Comparison of ENCODE assay signal across 17 cellular contexts in genomic region chr20:32004963-32005362, GRCh38. TPM values are rescaled to one million over a fixed set of nuclear protein-coding genes. Genes with fewer than 3 reads are reported as not detected.
DNase-seq lines count a peak whose midpoint lies in the region; ATAC-seq, FAIRE-seq and TF ChIP-seq lines count a peak whose summit lies in the region.
"Had no signal": no experiment of that assay in that cellular context is flagged by ENCODE, and none has a peak within 500 bp of the region (broad histone marks: within the 10 kb centered on the region; RNA-seq: fewer than 3 reads in every experiment).

No MANE protein-coding gene starts in this region.

- peak; percentile 72 for ATAC-seq in SK-N-SH treated with all-trans-retinoic acid at 6 μM for 48 hours
- ATAC-seq in K562 = peak; percentile 92
- ATAC-seq in HG03045 (IDR thresholded peaks at IDR 0.05; ENCODE audit: unreplicated experiment) = no peak
- ATAC-seq in HG03521 (IDR thresholded peaks at IDR 0.05; ENCODE audit: unreplicated experiment) = no peak
- ATAC-seq: heart right ventricle; left colon; naive thymus-derived CD4-positive, alpha-beta T cell had no signal

- H3K27ac ChIP-seq in SK-N-SH (ENCODE audit: low read depth in 2 of 2, low read length in 1 of 2) (no peak overlapping the region), K562 (ENCODE audit: extremely low read depth, low read depth, low read length) (no peak overlapping the region)

- no peak overlapping the region for H3K4me3 ChIP-seq in SK-N-SH (ENCODE audit: low read depth in 2 of 2, low read length in 1 of 2)
- no peak overlapping the region for H3K4me3 ChIP-seq in K562
- H3K4me3 ChIP-seq: heart right ventricle had no signal

- intact Hi-C loops in K562 (cut with micrococcal nuclease) = no loop called here

- peak; percentile 79 for FAIRE-seq in K562 (lab: Jason Lieb, UNC)
- FAIRE-seq: GM12891, RCC 7860, urothelium cell line had no signal

- TF ChIP-seq CTCF in SK-N-SH (IDR thresholded peaks at IDR 0.05) = no peak
- TF ChIP-seq CTCF in K562 (IDR thresholded peaks at IDR 0.05 in 2 of 3, conservative IDR thresholded peaks at IDR 0.05 in 1 of 3; ENCODE audit: insufficient read depth in 2 of 3, low read depth in 1 of 3, low read length in 3 of 3) = peak in 2 of 3 experiments; percentile 10 to 32; a peak in 2 of 6 replicates

- TF ChIP-seq POLR2A in K562 (conservative IDR thresholded peaks at IDR 0.05) = no peak

- TF ChIP-seq EP300 in SK-N-SH (IDR thresholded peaks at IDR 0.05; ENCODE audit: borderline replicate concordance in 1 of 2, low read depth in 1 of 2, low read length in 1 of 2) (no peak), K562 (IDR thresholded peaks at IDR 0.05; ENCODE audit: low read length) (no peak)

- H3K79me2 ChIP-seq in SK-N-SH (ENCODE audit: insufficient read depth) (no peaks in the 10 kb centered on the region), K562 (ENCODE audit: control insufficient read depth, insufficient read depth, low read length) (no peaks in the 10 kb centered on the region)

- no peaks in the 10 kb centered on the region for H3K9me1 ChIP-seq in K562 (ENCODE audit: control insufficient read depth, insufficient read depth, low read length)

- TF ChIP-seq RAD21 in SK-N-SH (IDR thresholded peaks at IDR 0.05; ENCODE audit: low read length) (no peak), K562 (CRISPR knock-in tag; conservative IDR thresholded peaks at IDR 0.05 in 1 of 2, IDR thresholded peaks at IDR 0.05 in 1 of 2) (no peak; a peak in 1 of 4 replicates)

- no TSS peak for BruUV-seq in K562 (replicated peaks; lab: Mats Ljungman, UMichigan)

- H3K36me3 ChIP-seq in SK-N-SH (replicated peaks in 1 of 2; ENCODE audit: control insufficient read depth in 1 of 2, insufficient read depth in 2 of 2, low read length in 1 of 2) (no peaks in the 10 kb centered on the region), K562 (ENCODE audit: control insufficient read depth, insufficient read depth, low read length) (no peaks in the 10 kb centered on the region)
- H3K36me3 ChIP-seq: heart right ventricle had no signal

- 0 out of 2 replicates have a peak, but pooled peaks cover 9% of the 10 kb centered on the region for H3K27me3 ChIP-seq in SK-N-SH (ENCODE audit: insufficient read depth)
- H3K27me3 ChIP-seq in K562 (ENCODE audit: control insufficient read depth in 2 of 2, insufficient read depth in 2 of 2, low read length in 2 of 2) = 0 out of 5 replicates have a peak, but pooled peaks cover 0 to 5% of the 10 kb centered on the region in 2 experiments
- H3K27me3 ChIP-seq: heart right ventricle had no signal

- H3K4me1 ChIP-seq in SK-N-SH (ENCODE audit: control insufficient read depth in 1 of 2, insufficient read depth in 2 of 2, low read depth in 1 of 2, low read length in 1 of 2) (peaks cover 0 to 9% of the 10 kb centered on the region in 2 experiments; a peak in 1 of 4 replicates), K562 (replicated peaks in 1 of 2; ENCODE audit: control insufficient read depth in 2 of 2, insufficient read depth in 2 of 2, low read length in 2 of 2) (peaks cover 0 to 11% of the 10 kb centered on the region in 2 experiments; a peak in 4 of 5 replicates)

- H3K9me2 ChIP-seq in SK-N-SH = no peaks in the 10 kb centered on the region

- H3K4me2 ChIP-seq in SK-N-SH = no peak overlapping the region
- H3K4me2 ChIP-seq in K562 (ENCODE audit: insufficient read depth, low read length) = peak overlapping the region; percentile 17; the same call in 1 of the 2 replicates

- CTCF ChIA-PET in SK-N-SH (lab: Yijun Ruan, JAX) = interaction anchor here (1.1 kb wide), 1 partner anchor 152 kb away, joined by 3 read pairs; no protein-coding TSS in a partner anchor
- CTCF ChIA-PET in K562 (lab: Yijun Ruan, JAX; ENCODE audit: low intra/inter-chr PET ratio) = no interaction called here

- DNase-seq in SK-N-SH = no peak
- DNase-seq in M059J (ENCODE audit: low read depth) = peak; percentile 42
- peak; percentile 26 to 33 (median 30) for DNase-seq in K562 (ENCODE audit: extremely low read depth in 1 of 4, low spot score in 3 of 4)
- DNase-seq in pons (ENCODE audit: low spot score) = peak; percentile 26
- no peak for DNase-seq in NCI-H187 treated with DMSO at 0.1 percent for 48 hours (lab: John Stamatoyannopoulos, UW)
- DNase-seq: DMS79 treated with DMSO at 0.1 percent for 48 hours; heart right ventricle; left colon; naive thymus-derived CD4-positive, alpha-beta T cell; NCI-H2171 treated with DMSO at 0.1 percent for 48 hours; stimulated activated CD4-positive, alpha-beta T cell treated with anti-CD3 and anti-CD28 coated beads, Interleukin-4, amount 100 ng/mL, for 1 hour had no signal

- in situ Hi-C loops in K562 (cut with MboI) = no loop called here

- H3F3A ChIP-seq in SK-N-SH (replicated peaks; ENCODE audit: insufficient read depth) = no peaks in the 10 kb centered on the region

- POLR2A ChIA-PET in SK-N-SH (lab: Yijun Ruan, JAX) (no interaction called here), K562 (lab: Yijun Ruan, JAX) (interaction anchor here (0.9 to 1.2 kb wide), 2 partner anchors 30 to 82 kb away, joined by 3 read pairs; no protein-coding TSS in a partner anchor)

- H3K9me3 ChIP-seq in SK-N-SH (no peaks in the 10 kb centered on the region), K562 (replicated peaks; ENCODE audit: control insufficient read depth, insufficient read depth, low read depth, low read length) (no peaks in the 10 kb centered on the region)
- H3K9me3 ChIP-seq: heart right ventricle had no signal

- H2AFZ ChIP-seq in SK-N-SH (ENCODE audit: low read depth) (no peak overlapping the region), K562 (ENCODE audit: low read depth, low read length) (peak overlapping the region; percentile 26)

- no peaks in the 10 kb centered on the region for H4K20me1 ChIP-seq in SK-N-SH (ENCODE audit: insufficient read depth)
- no peaks in the 10 kb centered on the region for H4K20me1 ChIP-seq in K562 (replicated peaks; ENCODE audit: control insufficient read depth, insufficient read depth, low read length)

- H3K9ac ChIP-seq in SK-N-SH (no peak overlapping the region), K562 (ENCODE audit: insufficient read depth in 1 of 2, low read depth in 2 of 2, low read length in 2 of 2) (no peak overlapping the region)

RNA-seq across cellular contexts. Expression of gene CCM2L, which starts 5.3 kb away (rescaled TPM):
- not detected in 2 replicates for polyA plus RNA-seq in SK-N-SH (2012; rRNA removed)
- 0.01 TPM in 2 replicates for polyA plus RNA-seq in SK-N-SH (2012; cell fraction: cytosol; rRNA removed)
- not detected in 2 replicates for polyA plus RNA-seq in SK-N-SH (2012; cell fraction: nucleus; rRNA removed)
- not detected in 2 replicates for total RNA-seq in M059J (2014; rRNA removed; shearing (Covaris generic))
- not detected in 2 replicates for total RNA-seq in K562 (2011; cell fraction: chromatin; rRNA removed; ENCODE audit: low replicate concordance)
- not detected in 2 replicates for total RNA-seq in K562 (2011; cell fraction: nucleolus; rRNA removed)
- not detected in 2 replicates for total RNA-seq in K562 (2011; cell fraction: nucleoplasm; rRNA removed)
- total RNA-seq in K562 (2014; rRNA removed) = not detected in 2 replicates
- total RNA-seq in K562 (2014; rRNA removed; fragmentation: Illumina TruSeq; extraction: Trizol) = not detected in 2 replicates
- not detected in 2 replicates for total RNA-seq in K562 (2015; rRNA removed; fragmentation: Illumina TruSeq; extraction: Trizol)
- total RNA-seq in K562 (2021) = not detected in 2 replicates
- 0.04 TPM in 1 of 2 replicates, not detected in the other for polyA plus RNA-seq in K562 (2011; rRNA removed)
- polyA plus RNA-seq in K562 (2011; cell fraction: cytosol; rRNA removed) = not detected in 2 replicates
- polyA plus RNA-seq in K562 (2011; cell fraction: nucleus; rRNA removed) = not detected in 2 replicates
- polyA plus RNA-seq in K562 (2012) = 0.30 TPM in 1 of 2 replicates, not detected in the other
- polyA plus RNA-seq in K562 (2014; fragmentation: Illumina TruSeq; extraction: Trizol) = not detected in 2 replicates
- not detected for polyA plus RNA-seq in K562 (2014; fragmentation: Nextera tagmentation; extraction: Ambion mirVana)
- not detected in 2 replicates for polyA plus RNA-seq in K562 (2014; rRNA removed)
- not detected in 2 replicates for polyA minus RNA-seq in K562 (2011; rRNA and poly(A)+ RNA removed)
- not detected in 2 replicates for polyA minus RNA-seq in K562 (2011; cell fraction: cytosol; rRNA and poly(A)+ RNA removed)
- polyA minus RNA-seq in K562 (2011; cell fraction: nucleus; rRNA and poly(A)+ RNA removed) = not detected in 2 replicates
- total RNA-seq: naive thymus-derived CD4-positive, alpha-beta T cell had no signal
- polyA plus RNA-seq: naive thymus-derived CD4-positive, alpha-beta T cell had no signal

RNA-seq across cellular contexts. Expression of gene XKR7, which starts 37.0 kb away (rescaled TPM):
- polyA plus RNA-seq in SK-N-SH (2012; rRNA removed) = 0.02 and 0.10 TPM in 2 replicates
- polyA plus RNA-seq in SK-N-SH (2012; cell fraction: cytosol; rRNA removed) = 0.04 and 0.14 TPM in 2 replicates
- 0.18 and 0.22 TPM in 2 replicates for polyA plus RNA-seq in SK-N-SH (2012; cell fraction: nucleus; rRNA removed)
- total RNA-seq in M059J (2014; rRNA removed; shearing (Covaris generic)) = 0.05 TPM in 1 of 2 replicates, not detected in the other
- not detected in 2 replicates for total RNA-seq in K562 (2011; cell fraction: chromatin; rRNA removed; ENCODE audit: low replicate concordance)
- not detected in 2 replicates for total RNA-seq in K562 (2011; cell fraction: nucleolus; rRNA removed)
- total RNA-seq in K562 (2011; cell fraction: nucleoplasm; rRNA removed) = not detected in 2 replicates
- not detected in 2 replicates for total RNA-seq in K562 (2014; rRNA removed)
- not detected in 2 replicates for total RNA-seq in K562 (2014; rRNA removed; fragmentation: Illumina TruSeq; extraction: Trizol)
- not detected in 2 replicates for total RNA-seq in K562 (2015; rRNA removed; fragmentation: Illumina TruSeq; extraction: Trizol)
- 0.02 TPM in 1 of 2 replicates, not detected in the other for total RNA-seq in K562 (2021)
- polyA plus RNA-seq in K562 (2011; rRNA removed) = not detected in 2 replicates
- polyA plus RNA-seq in K562 (2011; cell fraction: cytosol; rRNA removed) = under 0.01 TPM in 1 of 2 replicates, not detected in the other
- polyA plus RNA-seq in K562 (2011; cell fraction: nucleus; rRNA removed) = not detected in 2 replicates
- polyA plus RNA-seq in K562 (2012) = not detected in 2 replicates
- polyA plus RNA-seq in K562 (2014; fragmentation: Illumina TruSeq; extraction: Trizol) = not detected in 2 replicates
- polyA plus RNA-seq in K562 (2014; fragmentation: Nextera tagmentation; extraction: Ambion mirVana) = not detected
- polyA plus RNA-seq in K562 (2014; rRNA removed) = not detected in 2 replicates
- polyA minus RNA-seq in K562 (2011; rRNA and poly(A)+ RNA removed) = not detected in 2 replicates
- not detected in 2 replicates for polyA minus RNA-seq in K562 (2011; cell fraction: cytosol; rRNA and poly(A)+ RNA removed)
- not detected in 2 replicates for polyA minus RNA-seq in K562 (2011; cell fraction: nucleus; rRNA and poly(A)+ RNA removed)
- total RNA-seq: heart right ventricle had no signal
- polyA plus RNA-seq: heart right ventricle; naive thymus-derived CD4-positive, alpha-beta T cell had no signal

RNA-seq across cellular contexts. Expression of gene HCK, which starts 47.1 kb away (rescaled TPM):
- polyA plus RNA-seq in SK-N-SH (2012; rRNA removed) (not detected in 2 replicates), K562 (2011; rRNA removed) (0.04 TPM in 1 of 2 replicates, not detected in the other), K562 (2014; fragmentation: Illumina TruSeq; extraction: Trizol) (not detected in 2 replicates), K562 (2014; fragmentation: Nextera tagmentation; extraction: Ambion mirVana) (not detected), K562 (2014; rRNA removed) (0.09 TPM in 1 of 2 replicates, not detected in the other)
- polyA plus RNA-seq in SK-N-SH (2012; cell fraction: cytosol; rRNA removed) = not detected in 2 replicates
- not detected in 2 replicates for polyA plus RNA-seq in SK-N-SH (2012; cell fraction: nucleus; rRNA removed)
- 0.27 TPM in 1 of 2 replicates, not detected in the other for total RNA-seq in M059J (2014; rRNA removed; shearing (Covaris generic))
- not detected in 2 replicates for total RNA-seq in K562 (2011; cell fraction: chromatin; rRNA removed; ENCODE audit: low replicate concordance)
- not detected in 2 replicates for total RNA-seq in K562 (2011; cell fraction: nucleolus; rRNA removed)
- not detected in 2 replicates for total RNA-seq in K562 (2011; cell fraction: nucleoplasm; rRNA removed)
- total RNA-seq in K562 (2014; rRNA removed) (0.27 TPM in 1 of 2 replicates, not detected in the other), K562 (2014; rRNA removed; fragmentation: Illumina TruSeq; extraction: Trizol) (not detected in 2 replicates), K562 (2015; rRNA removed; fragmentation: Illumina TruSeq; extraction: Trizol) (0.38 and 0.51 TPM in 2 replicates), K562 (2021) (not detected in 2 replicates)
- 0.01 and 0.07 TPM in 2 replicates for polyA plus RNA-seq in K562 (2011; cell fraction: cytosol; rRNA removed)
- not detected in 2 replicates for polyA plus RNA-seq in K562 (2011; cell fraction: nucleus; rRNA removed)
- 0.13 and 0.50 TPM in 2 replicates for polyA plus RNA-seq in K562 (2012)
- 0.18 TPM in 1 of 2 replicates, not detected in the other for polyA minus RNA-seq in K562 (2011; rRNA and poly(A)+ RNA removed)
- not detected in 2 replicates for polyA minus RNA-seq in K562 (2011; cell fraction: cytosol; rRNA and poly(A)+ RNA removed)
- not detected in 2 replicates for polyA minus RNA-seq in K562 (2011; cell fraction: nucleus; rRNA and poly(A)+ RNA removed)

RNA-seq across cellular contexts. Expression of gene PDRG1, which starts 53.1 kb away (rescaled TPM):
- polyA plus RNA-seq in SK-N-SH (2012; rRNA removed) = 18.9 and 19.7 TPM in 2 replicates
- polyA plus RNA-seq in SK-N-SH (2012; cell fraction: cytosol; rRNA removed) = 19.6 and 20.8 TPM in 2 replicates
- 10.8 and 13.0 TPM in 2 replicates for polyA plus RNA-seq in SK-N-SH (2012; cell fraction: nucleus; rRNA removed)
- 14.2 and 14.5 TPM in 2 replicates for total RNA-seq in M059J (2014; rRNA removed; shearing (Covaris generic))
- 7.2 and 10.9 TPM in 2 replicates for total RNA-seq in K562 (2011; cell fraction: chromatin; rRNA removed; ENCODE audit: low replicate concordance)
- 8.9 and 9.8 TPM in 2 replicates for total RNA-seq in K562 (2011; cell fraction: nucleolus; rRNA removed)
- 10.8 and 12.4 TPM in 2 replicates for total RNA-seq in K562 (2011; cell fraction: nucleoplasm; rRNA removed)
- total RNA-seq in K562 (2014; rRNA removed) = 19.9 and 22.2 TPM in 2 replicates
- total RNA-seq in K562 (2014; rRNA removed; fragmentation: Illumina TruSeq; extraction: Trizol) = 11.6 and 12.6 TPM in 2 replicates
- 13.4 and 14.1 TPM in 2 replicates for total RNA-seq in K562 (2015; rRNA removed; fragmentation: Illumina TruSeq; extraction: Trizol)
- total RNA-seq in K562 (2021) = 25.2 and 26.1 TPM in 2 replicates
- 24.8 and 27.8 TPM in 2 replicates for polyA plus RNA-seq in K562 (2011; rRNA removed)
- 23.2 and 23.9 TPM in 2 replicates for polyA plus RNA-seq in K562 (2011; cell fraction: cytosol; rRNA removed)
- 13.6 and 15.4 TPM in 2 replicates for polyA plus RNA-seq in K562 (2011; cell fraction: nucleus; rRNA removed)
- 20.8 and 24.1 TPM in 2 replicates for polyA plus RNA-seq in K562 (2012)
- polyA plus RNA-seq in K562 (2014; fragmentation: Illumina TruSeq; extraction: Trizol) = 23.4 and 24.6 TPM in 2 replicates
- 10 to 100 TPM; 38.5 to 58.6 TPM for polyA plus RNA-seq in K562 (2014; fragmentation: Nextera tagmentation; extraction: Ambion mirVana)
- 31.6 and 32.2 TPM in 2 replicates for polyA plus RNA-seq in K562 (2014; rRNA removed)
- 6.9 and 8.1 TPM in 2 replicates for polyA minus RNA-seq in K562 (2011; rRNA and poly(A)+ RNA removed)
- 6.5 TPM in 2 replicates for polyA minus RNA-seq in K562 (2011; cell fraction: cytosol; rRNA and poly(A)+ RNA removed)
- polyA minus RNA-seq in K562 (2011; cell fraction: nucleus; rRNA and poly(A)+ RNA removed) = 4.8 and 5.6 TPM in 2 replicates

Comparison
In these comparisons a context has a peak if more than half of its experiments do, and no peak if none do; other contexts are left out.
1. ATAC-seq: peak in SK-N-SH treated with all-trans-retinoic acid at 6 μM for 48 hours (single experiment) and K562 (single experiment); none in HG03045 (single experiment) and HG03521 (single experiment).
2. DNase-seq: peak in M059J (single experiment), K562 (4 of 4) and pons (single experiment); none in SK-N-SH (single experiment) and NCI-H187 treated with DMSO at 0.1 percent for 48 hours (single experiment).